Comparison of ENCODE assay signal across 20 cellular contexts in the genomic region with DNA sequence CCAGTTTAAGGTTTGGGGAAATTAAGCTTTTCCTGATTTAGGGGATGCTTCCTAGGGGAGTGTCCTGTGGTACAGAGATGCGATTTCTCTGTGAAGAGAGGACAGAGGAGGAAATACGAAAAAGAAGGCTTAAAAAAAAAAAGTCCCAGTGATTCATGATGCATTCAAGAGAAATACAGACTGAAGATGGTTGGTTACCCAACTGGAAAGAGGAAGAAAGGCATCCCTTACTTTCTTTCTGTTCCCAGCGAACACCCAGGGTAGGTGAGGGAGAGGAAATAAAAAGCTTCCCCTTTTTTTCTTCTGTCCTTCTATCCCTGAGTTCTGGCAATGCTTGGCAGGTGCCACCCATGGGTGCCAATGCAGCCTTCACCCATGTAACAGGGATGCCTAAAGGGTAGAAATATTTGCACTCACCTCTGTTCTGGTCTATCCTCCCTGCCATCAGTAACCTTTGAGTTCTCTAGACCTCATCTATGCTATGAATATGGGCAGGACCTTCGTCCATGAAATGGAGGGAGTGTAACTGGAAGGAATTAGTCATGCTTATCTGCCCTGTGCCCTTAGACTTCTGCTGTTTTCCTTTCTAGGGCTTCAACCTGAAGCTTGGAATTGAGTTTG.
DNase-seq lines count a peak whose midpoint lies in the region; ATAC-seq lines count a peak whose summit lies in the region.
"Had no signal": no experiment of that assay in that cellular context is flagged by ENCODE, and none has a peak within 500 bp of the region (broad histone marks: within the 10 kb centered on the region; RNA-seq: fewer than 3 reads in every experiment).

No MANE protein-coding gene starts in this region.

- no peaks in the 10 kb centered on the region for H3K4me1 ChIP-seq in Karpas-422 (ENCODE audit: low read length)
- H3K4me1 ChIP-seq: HAP-1, vagina had no signal

- no peak overlapping the region for H3K4me3 ChIP-seq in Karpas-422 (ENCODE audit: low read length)
- H3K4me3 ChIP-seq: HAP-1, SK-N-MC, vagina had no signal

- peaks cover 14 to 32% (median 22%) of the 10 kb centered on the region in 3 donors for H3K4me1 Mint-ChIP-seq in naive B cell
- no peaks in the 10 kb centered on the region for H3K4me1 Mint-ChIP-seq in T-helper 2 cell treated with Interferon-gamma antibody and Interleukin-4, amounts not matched to agents 5 μg/mL and 100 μg/mL, for 36 hours (ENCODE audit: low read depth)

- DNase-seq in naive B cell (no peak), Karpas-422 (no peak), NCI-H1436 treated with DMSO at 0.1 percent for 48 hours (lab: John Stamatoyannopoulos, UW) (no peak)
- no peak for DNase-seq in T-helper 2 cell treated with Interferon-gamma antibody and Interleukin-4, amounts not matched to agents 5 μg/mL and 100 μg/mL, for 36 hours (ENCODE audit: low spot score)
- DNase-seq: activated CD4-positive, alpha-beta T cell treated with anti-CD3 and anti-CD28 coated beads for 48 hours; AML-193; Calu3; dermis blood vessel endothelial cell; EL; hippocampal formation; NCI-H1105; NCI-H69; stimulated activated CD4-positive, alpha-beta T cell treated with anti-CD3 and anti-CD28 coated beads, Interleukin-2, amount 100 ng/mL, for 48 hours had no signal

- peak overlapping the region in 3 of 6 donors; percentile 3 to 63 (median 47) for H3K27ac Mint-ChIP-seq in naive B cell
- no peak overlapping the region for H3K27ac Mint-ChIP-seq in T-helper 2 cell treated with Interferon-gamma antibody and Interleukin-4, amounts not matched to agents 5 μg/mL and 100 μg/mL, for 36 hours
- H3K27ac Mint-ChIP-seq: nephron had no signal

- no peaks in the 10 kb centered on the region for H3K36me3 Mint-ChIP-seq in naive B cell
- H3K36me3 Mint-ChIP-seq in T-helper 2 cell treated with Interferon-gamma antibody and Interleukin-4, amounts not matched to agents 5 μg/mL and 100 μg/mL, for 36 hours (ENCODE audit: low read depth), result no peaks in the 10 kb centered on the region

- no peaks in the 10 kb centered on the region for H4K20me1 ChIP-seq in Karpas-422 (ENCODE audit: insufficient read depth, low read depth, low read length)

- H3K9me3 ChIP-seq in Karpas-422 (ENCODE audit: low read length), result no peaks in the 10 kb centered on the region
- H3K9me3 ChIP-seq: HAP-1, vagina had no signal

- no peaks in the 10 kb centered on the region for H3K27me3 Mint-ChIP-seq in naive B cell
- no peaks in the 10 kb centered on the region for H3K27me3 Mint-ChIP-seq in T-helper 2 cell treated with Interferon-gamma antibody and Interleukin-4, amounts not matched to agents 5 μg/mL and 100 μg/mL, for 36 hours (ENCODE audit: low read depth)

- no peak overlapping the region for H3K27ac ChIP-seq in Karpas-422 (ENCODE audit: low read length)
- H3K27ac ChIP-seq: SK-N-MC, vagina had no signal

- no peaks in the 10 kb centered on the region for H3K27me3 ChIP-seq in Karpas-422 (ENCODE audit: low read length)
- H3K27me3 ChIP-seq: vagina had no signal

- peak overlapping the region in 4 of 8 donors; percentile 2 to 82 (median 55) for H3K4me3 Mint-ChIP-seq in naive B cell
- no peak overlapping the region for H3K4me3 Mint-ChIP-seq in T-helper 2 cell treated with Interferon-gamma antibody and Interleukin-4, amounts not matched to agents 5 μg/mL and 100 μg/mL, for 36 hours
- H3K4me3 Mint-ChIP-seq: nephron had no signal

- no peaks in the 10 kb centered on the region for H3K36me3 ChIP-seq in Karpas-422 (ENCODE audit: insufficient read depth, low read length)
- H3K36me3 ChIP-seq: HAP-1, vagina had no signal

- H2AFZ ChIP-seq in Karpas-422 (ENCODE audit: low read length), result no peak overlapping the region

- H3K9ac ChIP-seq in Karpas-422 (ENCODE audit: low read length), result no peak overlapping the region

- no peaks in the 10 kb centered on the region for H3K9me2 ChIP-seq in Karpas-422 (replicated peaks; ENCODE audit: insufficient read depth, low read length)

- H3K79me2 ChIP-seq in Karpas-422 (ENCODE audit: low read length), result no peaks in the 10 kb centered on the region

- ATAC-seq in GM18511 (IDR thresholded peaks at IDR 0.05; ENCODE audit: unreplicated experiment), result peak; percentile 55
- peak; percentile 44 for ATAC-seq in GM21529 (IDR thresholded peaks at IDR 0.05; ENCODE audit: unreplicated experiment)
- ATAC-seq in HG03432 (IDR thresholded peaks at IDR 0.05; ENCODE audit: unreplicated experiment), result peak; percentile 60
- peak; percentile 50 to 82 for ATAC-seq in naive B cell (ENCODE audit: low read depth in 2 of 2)

- no peak overlapping the region for H3K4me2 ChIP-seq in Karpas-422 (ENCODE audit: low read depth, low read length, poor library complexity, severe bottlenecking)

- H3K9me3 Mint-ChIP-seq in naive B cell, result peaks cover 0 to 8% (median 0%) of the 10 kb centered on the region in 7 donors
- peaks cover 4% of the 10 kb centered on the region for H3K9me3 Mint-ChIP-seq in T-helper 2 cell treated with Interferon-gamma antibody and Interleukin-4, amounts not matched to agents 5 μg/mL and 100 μg/mL, for 36 hours
- H3K9me3 Mint-ChIP-seq: nephron had no signal
